ENCODE assay signal across 20 cellular contexts in the genomic region with DNA sequence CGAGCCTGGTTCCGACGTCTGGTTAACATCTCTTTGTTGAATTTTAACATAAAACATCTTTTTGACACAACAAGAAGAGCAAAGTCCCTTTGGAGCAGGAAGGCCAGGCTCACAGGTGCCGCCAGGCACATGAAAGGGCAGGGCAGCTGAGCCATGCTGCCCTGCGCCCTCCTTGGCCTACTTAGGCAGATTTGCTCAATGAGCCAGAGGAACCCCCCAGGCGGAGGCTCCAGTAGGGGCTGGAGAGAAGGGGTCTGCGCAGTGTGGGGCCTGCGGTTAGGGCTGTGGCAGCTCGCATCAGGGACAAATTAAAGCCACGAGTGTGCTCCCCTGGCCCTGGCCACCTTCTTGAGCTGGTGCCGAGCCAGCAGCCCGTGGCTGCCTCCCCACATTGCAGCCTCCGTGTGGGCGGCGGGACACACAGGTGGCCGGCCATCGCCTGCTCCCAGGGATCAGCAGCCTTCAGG. TPM values are rescaled to one million over a fixed set of nuclear protein-coding genes. Genes with fewer than 3 reads are reported as not detected.
DNase-seq lines count a peak whose midpoint lies in the region; ATAC-seq and TF ChIP-seq lines count a peak whose summit lies in the region.
"Had no signal": no experiment of that assay in that cellular context is flagged by ENCODE, and none has a peak within 500 bp of the region (broad histone marks: within the 10 kb centered on the region; RNA-seq: fewer than 3 reads in every experiment).

No MANE protein-coding gene starts in this region.

- H3K36me3 Mint-ChIP-seq in chondrocyte (ENCODE audit: low read depth): peaks cover 1% of the 10 kb centered on the region
- H3K36me3 Mint-ChIP-seq: CD8-positive, alpha-beta T cell had no signal

- H3K4me3 Mint-ChIP-seq in chondrocyte (ENCODE audit: unreplicated experiment): no peak overlapping the region
- H3K4me3 Mint-ChIP-seq: CD8-positive, alpha-beta T cell had no signal

- no peak for TF ChIP-seq POLR2A in sigmoid colon (IDR thresholded peaks at IDR 0.05)

- peak; percentile 48 for DNase-seq in RWPE2 (ENCODE audit: low spot score)
- peak; percentile 61 for DNase-seq in chondrocyte (ENCODE audit: low spot score)
- DNase-seq in lower lobe of right lung: peak; percentile 6
- peak; percentile 25 for DNase-seq in sigmoid colon
- no peak for DNase-seq in NCI-H1694 (lab: John Stamatoyannopoulos, UW)
- no peak for DNase-seq in NCI-H2227 (lab: John Stamatoyannopoulos, UW; ENCODE audit: unreplicated experiment)
- DNase-seq: CD8-positive, alpha-beta T cell; DMS79; KBM-7; NCI-H1105; NCI-H2081 treated with DMSO at 0.1 percent for 48 hours; NCI-H510A; NCI-H748 treated with DMSO at 0.1 percent for 48 hours; NK-92 treated with Interleukin-12 subunit alpha and Interleukin-12 subunit beta, amount 100 ng/mL, for 24 hours had no signal

- no peaks in the 10 kb centered on the region for H3K27me3 ChIP-seq in RWPE2 (ENCODE audit: insufficient read depth, poor library complexity, severe bottlenecking)
- H3K27me3 ChIP-seq in lower lobe of right lung (ENCODE audit: low read depth): peaks cover 8% of the 10 kb centered on the region
- no peaks in the 10 kb centered on the region for H3K27me3 ChIP-seq in sigmoid colon
- H3K27me3 ChIP-seq: BLaER1 had no signal

- H3K27ac ChIP-seq in RWPE2 (ENCODE audit: poor library complexity, severe bottlenecking) (no peak overlapping the region), lower lobe of right lung (no peak overlapping the region), sigmoid colon (no peak overlapping the region)
- H3K27ac ChIP-seq: A549, BLaER1 had no signal

- H3K4me3 ChIP-seq in RWPE2 (ENCODE audit: severe bottlenecking) (no peak overlapping the region), lower lobe of right lung (no peak overlapping the region), sigmoid colon (no peak overlapping the region)
- H3K4me3 ChIP-seq: A549, BLaER1 had no signal

- ATAC-seq in RWPE2 (ENCODE audit: low read depth): no peak
- no peak for ATAC-seq in lower lobe of right lung
- no peak for ATAC-seq in HG02798 (IDR thresholded peaks at IDR 0.05; ENCODE audit: poor library complexity, unreplicated experiment)
- ATAC-seq: A549; CD8-positive, alpha-beta T cell had no signal

- intact Hi-C loops in lower lobe of right lung (cut with DNase I): no loop called here
- intact Hi-C loops in sigmoid colon (cut with DNase I): no loop called here

- no peak overlapping the region for H3K27ac Mint-ChIP-seq in chondrocyte (ENCODE audit: unreplicated experiment)
- H3K27ac Mint-ChIP-seq: CD8-positive, alpha-beta T cell had no signal

- H3K9me3 ChIP-seq in RWPE2 (ENCODE audit: severe bottlenecking) (no peaks in the 10 kb centered on the region), lower lobe of right lung (no peaks in the 10 kb centered on the region), sigmoid colon (no peaks in the 10 kb centered on the region)
- H3K9me3 ChIP-seq: A549, BLaER1 had no signal

- TF ChIP-seq EP300 in sigmoid colon (IDR thresholded peaks at IDR 0.05): no peak

- H3K36me3 ChIP-seq in RWPE2 (ENCODE audit: low read depth) (no peaks in the 10 kb centered on the region), lower lobe of right lung (no peaks in the 10 kb centered on the region), sigmoid colon (no peaks in the 10 kb centered on the region)
- H3K36me3 ChIP-seq: BLaER1 had no signal

- H3K4me1 Mint-ChIP-seq in chondrocyte (ENCODE audit: low read depth): peaks cover 9% of the 10 kb centered on the region

- TF ChIP-seq CTCF in RWPE2 (IDR thresholded peaks at IDR 0.05; ENCODE audit: poor library complexity, severe bottlenecking): no peak
- no peak for TF ChIP-seq CTCF in chondrocyte (IDR thresholded peaks at IDR 0.05)
- TF ChIP-seq CTCF in lower lobe of right lung (IDR thresholded peaks at IDR 0.05): no peak
- TF ChIP-seq CTCF in sigmoid colon (IDR thresholded peaks at IDR 0.05): no peak

- H3K4me1 ChIP-seq in RWPE2 (ENCODE audit: insufficient read depth, poor library complexity, severe bottlenecking): no peaks in the 10 kb centered on the region
- H3K4me1 ChIP-seq in lower lobe of right lung: no peaks in the 10 kb centered on the region
- H3K4me1 ChIP-seq in sigmoid colon: no peaks in the 10 kb centered on the region
- H3K4me1 ChIP-seq: A549 had no signal

- H3K27me3 Mint-ChIP-seq in chondrocyte (ENCODE audit: low read depth): peaks cover 29% of the 10 kb centered on the region

- H3K9me3 Mint-ChIP-seq in chondrocyte (ENCODE audit: low read depth): no peaks in the 10 kb centered on the region
- H3K9me3 Mint-ChIP-seq: CD8-positive, alpha-beta T cell had no signal

- WGBS in sigmoid colon, 2 donors: 54 to 80% methylated on average over 17 of the region's 17 CpGs

RNA-seq across cellular contexts. Expression of a gene that starts 9.9 kb away (rescaled TPM):
- not detected in 3 replicates for total RNA-seq in chondrocyte
- total RNA-seq in lower lobe of right lung: not detected
- not detected for total RNA-seq in sigmoid colon
- polyA plus RNA-seq in sigmoid colon: not detected
- total RNA-seq: CD8-positive, alpha-beta T cell; H4; OCI-LY7; Right ventricle myocardium superior had no signal
- polyA plus RNA-seq: A549 had no signal

RNA-seq across cellular contexts. Expression of a gene that starts 25.3 kb away (rescaled TPM):
- 0.15 TPM in 1 of 3 replicates, not detected in the others for total RNA-seq in chondrocyte
- total RNA-seq in lower lobe of right lung: not detected
- total RNA-seq in sigmoid colon: not detected
- polyA plus RNA-seq in sigmoid colon: under 1 TPM in 2 of 3 donors, not detected in 1; 0.04 to 0.46 TPM
- total RNA-seq: CD8-positive, alpha-beta T cell; H4; Right ventricle myocardium superior had no signal

Comparison
In these comparisons a context has a peak if more than half of its experiments do, and no peak if none do; other contexts are left out.
1. DNase-seq: peak in RWPE2 (single experiment), chondrocyte (single experiment), lower lobe of right lung (single experiment) and sigmoid colon (single experiment); none in NCI-H1694 (single experiment) and NCI-H2227 (single experiment).